ENCODE assay signal across 10 cellular contexts in the genomic region with DNA sequence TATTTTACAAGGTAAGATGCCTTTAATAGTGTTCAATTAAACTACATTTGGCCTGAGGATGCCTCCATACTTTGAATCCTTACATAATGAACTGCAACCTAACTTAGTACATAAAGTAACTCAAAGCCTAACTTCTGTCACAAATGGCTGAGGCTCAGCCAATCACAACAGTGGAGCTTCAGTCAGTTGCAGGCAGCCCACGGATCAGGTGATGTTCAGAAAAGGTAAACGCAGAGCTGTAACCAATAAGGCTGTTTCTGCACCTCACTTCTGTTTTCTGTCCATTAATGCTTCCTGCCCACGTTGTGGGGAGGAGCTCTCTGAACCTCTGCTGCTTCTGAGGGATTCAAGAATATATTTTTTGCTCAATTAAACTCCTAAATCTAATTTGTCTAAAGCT.
DNase-seq lines count a peak whose midpoint lies in the region; ATAC-seq, FAIRE-seq and TF ChIP-seq lines count a peak whose summit lies in the region.
"Had no signal": no experiment of that assay in that cellular context is flagged by ENCODE, and none has a peak within 500 bp of the region (broad histone marks: within the 10 kb centered on the region; RNA-seq: fewer than 3 reads in every experiment).

No MANE protein-coding gene starts in this region.

- TF ChIP-seq POLR2A in GM12891 (IDR thresholded peaks at IDR 0.05; ENCODE audit: low read depth, low read length): no peak

- ATAC-seq in GM19351 (IDR thresholded peaks at IDR 0.05; ENCODE audit: unreplicated experiment) (peak; percentile 98), HG03025 (IDR thresholded peaks at IDR 0.05; ENCODE audit: low FRiP score, unreplicated experiment) (peak; percentile 96)

- peaks cover 13% of the 10 kb centered on the region for H3K9me3 Mint-ChIP-seq in T-helper 1 cell treated with Interleukin-12 subunit alpha and Interleukin-12 subunit beta and Interleukin-4 antibody, amounts not matched to agents 30 μg/mL and 1 μg/mL, for 36 hours

- H3K4me3 Mint-ChIP-seq in T-helper 1 cell treated with Interleukin-12 subunit alpha and Interleukin-12 subunit beta and Interleukin-4 antibody, amounts not matched to agents 30 μg/mL and 1 μg/mL, for 36 hours: no peak overlapping the region

- peak overlapping the region; percentile 56 for H3K27ac Mint-ChIP-seq in T-helper 1 cell treated with Interleukin-12 subunit alpha and Interleukin-12 subunit beta and Interleukin-4 antibody, amounts not matched to agents 30 μg/mL and 1 μg/mL, for 36 hours

- H3K4me1 Mint-ChIP-seq in T-helper 1 cell treated with Interleukin-12 subunit alpha and Interleukin-12 subunit beta and Interleukin-4 antibody, amounts not matched to agents 30 μg/mL and 1 μg/mL, for 36 hours (ENCODE audit: low read depth): peaks cover 15% of the 10 kb centered on the region

- no peaks in the 10 kb centered on the region for H3K36me3 Mint-ChIP-seq in T-helper 1 cell treated with Interleukin-12 subunit alpha and Interleukin-12 subunit beta and Interleukin-4 antibody, amounts not matched to agents 30 μg/mL and 1 μg/mL, for 36 hours (ENCODE audit: low read depth)

- FAIRE-seq in GM12891 (lab: Jason Lieb, UNC): peak; percentile 76
- FAIRE-seq: bronchial epithelial cell, G401.6 had no signal

- peaks cover 6% of the 10 kb centered on the region for H3K27me3 Mint-ChIP-seq in T-helper 1 cell treated with Interleukin-12 subunit alpha and Interleukin-12 subunit beta and Interleukin-4 antibody, amounts not matched to agents 30 μg/mL and 1 μg/mL, for 36 hours (ENCODE audit: low read depth)

- DNase-seq in GM12891 (ENCODE audit: insufficient read length, low spot score): no peak
- DNase-seq in NCI-H2081 treated with DMSO at 0.1 percent for 48 hours (lab: John Stamatoyannopoulos, UW): no peak
- no peak for DNase-seq in dedifferentiated amniotic fluid mesenchymal stem cell (ENCODE audit: extremely low spot score)
- no peak for DNase-seq in foreskin fibroblast
- no peak for DNase-seq in NCI-H146 (lab: John Stamatoyannopoulos, UW)

- H3K4me3 ChIP-seq in foreskin fibroblast (ENCODE audit: low read depth in 1 of 2, low read length in 2 of 2): no peak overlapping the region

- TF ChIP-seq CTCF in foreskin fibroblast (IDR thresholded peaks at IDR 0.05; ENCODE audit: low read depth, low read length): no peak

TF ChIP-seq in GM12891, 5 proteins besides CTCF, POLR2A, EP300 and RAD21:
- TF ChIP-seq SPI1 (IDR thresholded peaks at IDR 0.05; ENCODE audit: low read depth, low read length) (0 out of 2 replicates have a peak, but pooled peaks have one; percentile 27), TAF1 (IDR thresholded peaks at IDR 0.05; ENCODE audit: low read depth, low read length) (no peak)
